8 cellular contexts compared by ENCODE assay signal in genomic region chr2:240387669-240388358, GRCh38. TPM values are rescaled to one million over a fixed set of nuclear protein-coding genes. Genes with fewer than 3 reads are reported as not detected.
A peak's percentile ranks its signal among the peaks of the same experiment; 100 is the strongest.
DNase-seq lines count a peak whose midpoint lies in the region; ATAC-seq and TF ChIP-seq lines count a peak whose summit lies in the region.

No MANE protein-coding gene starts in this region.

- POLR2A ChIA-PET in Panc1 (lab: Charles Lee) = no interaction called here

- no peaks in the 10 kb centered on the region for H3K27me3 ChIP-seq in Panc1 (ENCODE audit: control insufficient read depth, insufficient read depth, low read length)

- intact Hi-C loops in Panc1 (cut with micrococcal nuclease; ENCODE audit: unreplicated experiment) = no loop called here

- CTCF ChIA-PET in Panc1 (lab: Charles Lee) = interaction anchor here (0.7 kb wide), 1 partner anchor 139 kb away, joined by 3 read pairs; no protein-coding TSS in a partner anchor

- in situ Hi-C loops in Panc1 (cut with HindIII; ENCODE audit: low pct_unique_long_range_greater_than_20kb, low sequenced_read_pairs) = no loop called here

- no peaks in the 10 kb centered on the region for H3K36me3 ChIP-seq in Panc1 (ENCODE audit: control insufficient read depth, insufficient read depth, low read length)

- TF ChIP-seq CTCF in AG10803 (conservative IDR thresholded peaks at IDR 0.05; ENCODE audit: low read length) (no peak), Panc1 (IDR thresholded peaks at IDR 0.05) (no peak)

- ATAC-seq in Panc1 = peak; percentile 59
- no peak for ATAC-seq in GM18520 (IDR thresholded peaks at IDR 0.05; ENCODE audit: unreplicated experiment)

- H3K27ac ChIP-seq in Panc1 (ENCODE audit: low read length) = 0 out of 2 replicates have a peak overlapping the region, but pooled peaks have one; percentile 7

- no peaks in the 10 kb centered on the region for H3K9me3 ChIP-seq in Panc1 (ENCODE audit: control insufficient read depth, insufficient read depth, low read depth, low read length)

- no TSS peak for BruUV-seq in Panc1 (replicated peaks; lab: Mats Ljungman, UMichigan)

- DNase-seq in AG10803 (ENCODE audit: low read depth) = peak; percentile 88
- peak; percentile 52 for DNase-seq in Panc1 (ENCODE audit: low read depth, low spot score)
- DNase-seq in fibroblast of gingiva (ENCODE audit: low read depth) = peak; percentile 95
- DNase-seq in myocyte (ENCODE audit: low read depth) = peak; percentile 99
- no peak for DNase-seq in NCI-H524 treated with DMSO at 0.1 percent for 48 hours (lab: John Stamatoyannopoulos, UW)
- no peak for DNase-seq in iPS-NIHi7 (ENCODE audit: extremely low spot score)
- DNase-seq in NCI-H446 treated with DMSO at 0.1 percent for 48 hours (lab: John Stamatoyannopoulos, UW) = no peak

- peaks cover 8% of the 10 kb centered on the region for H3K4me1 ChIP-seq in Panc1 (ENCODE audit: control insufficient read depth, insufficient read depth, low read length)

- H3K4me3 ChIP-seq in AG10803 (ENCODE audit: low read length) (no peak overlapping the region), Panc1 (ENCODE audit: low read depth in 2 of 2, low read length in 2 of 2) (no peak overlapping the region)

RNA-seq across cellular contexts. Expression of gene GPC1, which starts 47.6 kb away (rescaled TPM):
- total RNA-seq in Panc1 (2021; ENCODE audit: unreplicated experiment) (88.7 TPM), myocyte (757 and 1,139 TPM in 2 replicates)
- polyA plus RNA-seq in Panc1 (2012; ENCODE audit: insufficient read length) = 117 TPM
- 811 TPM for polyA plus RNA-seq in myocyte (2012)

Comparison
In these comparisons a context has a peak if more than half of its experiments do, and no peak if none do; other contexts are left out.
1. DNase-seq: peak in AG10803 (single experiment), Panc1 (single experiment), fibroblast of gingiva (single experiment) and myocyte (single experiment); none in NCI-H524 treated with DMSO at 0.1 percent for 48 hours (single experiment), iPS-NIHi7 (single experiment) and NCI-H446 treated with DMSO at 0.1 percent for 48 hours (single experiment).